ENCODE assay signal across 15 cellular contexts in genomic region chr17:2074919-2075318, GRCh38. TPM values are rescaled to one million over a fixed set of nuclear protein-coding genes. Genes with fewer than 3 reads are reported as not detected.
A peak's percentile ranks its signal among the peaks of the same experiment; 100 is the strongest.
DNase-seq lines count a peak whose midpoint lies in the region; ATAC-seq and TF ChIP-seq lines count a peak whose summit lies in the region.
"Had no signal": no experiment of that assay in that cellular context is flagged by ENCODE, and none has a peak within 500 bp of the region (broad histone marks: within the 10 kb centered on the region; RNA-seq: fewer than 3 reads in every experiment).

No MANE protein-coding gene starts in this region.

- DNase-seq in RWPE1 (ENCODE audit: low spot score) (no peak), hepatocyte (ENCODE audit: low spot score) (no peak), upper lobe of left lung (peak in 1 of 2 donors; percentile 58), NCI-H2029 (lab: John Stamatoyannopoulos, UW) (no peak), dedifferentiated amniotic fluid mesenchymal stem cell (ENCODE audit: extremely low spot score) (no peak)
- DNase-seq in activated CD8-positive, alpha-beta memory T cell treated with anti-CD3 and anti-CD28 coated beads for 24 hours, result no peak
- DNase-seq: activated CD4-positive, alpha-beta T cell treated with anti-CD3 and anti-CD28 coated beads, Interleukin-2, amount 50 U/mL, for 1 hour; activated naive CD4-positive, alpha-beta T cell; anterior cingulate cortex; COR-L47; HCEC 1CT; KBM-7; left colon; NCI-H2081 treated with DMSO at 0.1 percent for 48 hours had no signal

- H3K79me2 ChIP-seq in hepatocyte, result no peaks in the 10 kb centered on the region

- no peak overlapping the region for H3K9ac ChIP-seq in rectal smooth muscle tissue (ENCODE audit: low read length)

- ATAC-seq in upper lobe of left lung (ENCODE audit: low FRiP score in 2 of 2), result no peak

- POLR2A ChIA-PET in RWPE1 (lab: Yijun Ruan, JAX; ENCODE audit: low non-redundant PET), result no interaction called here

- no peak overlapping the region for H3K4me3 ChIP-seq in hepatocyte
- H3K4me3 ChIP-seq in rectal smooth muscle tissue (ENCODE audit: low read length), result no peak overlapping the region
- no peak overlapping the region for H3K4me3 ChIP-seq in upper lobe of left lung

- H3K4me1 ChIP-seq in hepatocyte (ENCODE audit: insufficient read depth), result peaks cover 31% of the 10 kb centered on the region
- peaks cover 15% of the 10 kb centered on the region for H3K4me1 ChIP-seq in rectal smooth muscle tissue (ENCODE audit: control insufficient read depth, insufficient read depth, low read length)
- H3K4me1 ChIP-seq in upper lobe of left lung, result peaks cover 43 to 52% (median 46%) of the 10 kb centered on the region in 4 donors

- peak overlapping the region; percentile 76 for H3K27ac ChIP-seq in RWPE1
- peak overlapping the region; percentile 89 for H3K27ac ChIP-seq in hepatocyte
- peak overlapping the region; percentile 53 for H3K27ac ChIP-seq in rectal smooth muscle tissue (ENCODE audit: low read depth, low read length)
- H3K27ac ChIP-seq in upper lobe of left lung, result peak overlapping the region; percentile 67 to 80 (median 72)

- H4K20me1 ChIP-seq in hepatocyte (ENCODE audit: insufficient read depth, poor library complexity, severe bottlenecking), result no peaks in the 10 kb centered on the region

- no peak overlapping the region for H2AFZ ChIP-seq in hepatocyte

- CTCF ChIA-PET in RWPE1 (lab: Yijun Ruan, JAX), result no interaction called here

- H3K4me2 ChIP-seq in hepatocyte, result no peak overlapping the region

- TF ChIP-seq POLR2A in upper lobe of left lung (IDR thresholded peaks at IDR 0.05), result no peak

- no peaks in the 10 kb centered on the region for H3K9me2 ChIP-seq in hepatocyte (replicated peaks; ENCODE audit: insufficient read depth)

- TF ChIP-seq CTCF in RWPE1 (conservative IDR thresholded peaks at IDR 0.05; ENCODE audit: low read depth), result no peak
- TF ChIP-seq CTCF in hepatocyte (IDR thresholded peaks at IDR 0.05; ENCODE audit: poor library complexity), result no peak
- TF ChIP-seq CTCF in upper lobe of left lung (IDR thresholded peaks at IDR 0.05), result no peak

- no peaks in the 10 kb centered on the region for H3K27me3 ChIP-seq in hepatocyte
- no peaks in the 10 kb centered on the region for H3K27me3 ChIP-seq in rectal smooth muscle tissue (ENCODE audit: control insufficient read depth, insufficient read depth, low read length)
- no peaks in the 10 kb centered on the region for H3K27me3 ChIP-seq in upper lobe of left lung

- 76% methylated on average over 7 of the region's 10 CpGs for WGBS in hepatocyte (ENCODE audit: low lambda C conversion rate, missing lambda C conversion rate)
- WGBS in upper lobe of left lung, 2 donors, result 75 to 82% methylated on average over 5 to 10 of the region's 10 CpGs

- peaks cover 5% of the 10 kb centered on the region for H3K36me3 ChIP-seq in hepatocyte (replicated peaks; ENCODE audit: insufficient read depth, low read depth)
- peaks cover 8% of the 10 kb centered on the region for H3K36me3 ChIP-seq in rectal smooth muscle tissue (ENCODE audit: control insufficient read depth, insufficient read depth, low read length)
- peaks cover 2 to 23% (median 13%) of the 10 kb centered on the region in 4 donors for H3K36me3 ChIP-seq in upper lobe of left lung

- no peak for TF ChIP-seq EP300 in upper lobe of left lung (IDR thresholded peaks at IDR 0.05)

- H3K9me3 ChIP-seq in hepatocyte (ENCODE audit: low read depth), result no peaks in the 10 kb centered on the region
- H3K9me3 ChIP-seq in upper lobe of left lung, result no peaks in the 10 kb centered on the region

RNA-seq across cellular contexts. Expression of gene HIC1, which starts 20.0 kb away (rescaled TPM):
- total RNA-seq in hepatocyte (8.8 and 9.4 TPM in 2 replicates), upper lobe of left lung (10 to 100 TPM in 5 of 6 donors, 1 to 10 TPM in 1; 8.0 to 25.5 (median 19.1) TPM)
- 8.2 and 10.2 TPM in 2 replicates for polyA plus RNA-seq in hepatocyte

RNA-seq across cellular contexts. Expression of gene OVCA2, which starts 33.1 kb away (rescaled TPM):
- 49.2 and 56.4 TPM in 2 replicates for total RNA-seq in hepatocyte
- 72.5 and 72.7 TPM in 2 replicates for polyA plus RNA-seq in hepatocyte
- total RNA-seq in upper lobe of left lung, result 10 to 100 TPM; 20.1 to 56.1 (median 33.5) TPM

RNA-seq across cellular contexts. Expression of gene DPH1, which starts 45.0 kb away (rescaled TPM):
- 26.2 and 27.8 TPM in 2 replicates for total RNA-seq in hepatocyte
- polyA plus RNA-seq in hepatocyte, result 45.2 and 49.0 TPM in 2 replicates
- 100 to 1,000 TPM in 1 of 6 donors, 10 to 100 TPM in 5; 28.8 to 129 (median 45.1) TPM for total RNA-seq in upper lobe of left lung

RNA-seq across cellular contexts. Expression of gene RTN4RL1, which starts 49.8 kb away (rescaled TPM):
- 0.48 and 1.4 TPM in 2 replicates for total RNA-seq in hepatocyte
- 0.53 and 0.97 TPM in 2 replicates for polyA plus RNA-seq in hepatocyte
- total RNA-seq in upper lobe of left lung, result 1 to 10 TPM; 5.1 to 7.3 (median 6.2) TPM
